In the genomic region with DNA sequence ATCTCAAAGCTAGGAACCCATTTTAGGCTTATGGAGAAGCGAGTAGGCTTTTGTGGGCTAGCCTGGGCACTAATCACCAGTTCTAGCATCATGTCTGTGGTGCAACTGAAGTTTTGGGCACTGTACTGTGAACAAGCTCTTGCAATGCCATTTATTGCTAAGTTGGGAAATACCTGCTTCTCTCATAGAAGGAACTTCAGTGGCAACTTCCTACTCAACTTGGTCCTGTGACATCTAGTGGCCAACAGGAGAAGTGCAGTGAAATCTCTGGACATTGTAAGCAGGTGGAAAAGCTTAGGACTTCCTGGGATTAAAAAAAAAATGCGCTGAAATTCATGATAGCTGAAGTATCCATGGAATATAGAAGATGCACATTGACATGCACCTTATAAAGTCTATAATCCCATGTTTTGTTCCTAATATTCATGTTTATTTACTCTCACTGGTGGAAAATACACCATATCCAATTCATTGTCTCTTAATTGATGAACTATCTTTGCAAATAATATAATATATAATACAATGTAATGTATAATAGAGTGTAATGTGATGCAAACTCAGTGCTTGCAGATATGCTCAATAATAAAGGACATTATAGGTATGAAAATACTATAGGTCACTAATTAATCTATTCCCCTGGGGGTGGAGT, we compare ENCODE assay signal across 8 cellular contexts. TPM values are rescaled to one million over a fixed set of nuclear protein-coding genes. Genes with fewer than 3 reads are reported as not detected.
DNase-seq lines count a peak whose midpoint lies in the region; ATAC-seq and TF ChIP-seq lines count a peak whose summit lies in the region.

No MANE protein-coding gene starts in this region.

- H3K27ac Mint-ChIP-seq in activated CD4-positive, alpha-beta memory T cell treated with anti-CD3 and anti-CD28 coated beads, Interleukin-2, amount 10 ng/mL, durations not matched to agents 7 days and 5 days: no peak overlapping the region
- H3K27ac Mint-ChIP-seq in nephron progenitor cell: no peak overlapping the region

- peaks cover 4% of the 10 kb centered on the region for H3K9me3 Mint-ChIP-seq in activated CD4-positive, alpha-beta memory T cell treated with anti-CD3 and anti-CD28 coated beads, Interleukin-2, amount 10 ng/mL, durations not matched to agents 7 days and 5 days
- peaks cover 10% of the 10 kb centered on the region for H3K9me3 Mint-ChIP-seq in nephron progenitor cell

- no peaks in the 10 kb centered on the region for H3K4me1 Mint-ChIP-seq in activated CD4-positive, alpha-beta memory T cell treated with anti-CD3 and anti-CD28 coated beads, Interleukin-2, amount 10 ng/mL, durations not matched to agents 7 days and 5 days
- peaks cover 22% of the 10 kb centered on the region for H3K4me1 Mint-ChIP-seq in nephron progenitor cell

- ATAC-seq in HG03280 (IDR thresholded peaks at IDR 0.05; ENCODE audit: unreplicated experiment) (peak; percentile 77), GM19395 (IDR thresholded peaks at IDR 0.05; ENCODE audit: unreplicated experiment) (no peak)

- POLR2A ChIA-PET in activated CD4-positive, alpha-beta memory T cell treated with anti-CD3 and anti-CD28 coated beads, Interleukin-2, amount 10 ng/mL, durations not matched to agents 7 days and 5 days (lab: Charles Lee): no interaction called here

- in situ Hi-C loops in ACHN (cut with HindIII; ENCODE audit: low pct_ligation_motif_present, low pct_unique_long_range_greater_than_20kb, low sequenced_read_pairs): no loop called here

- CTCF ChIA-PET in activated CD4-positive, alpha-beta memory T cell treated with anti-CD3 and anti-CD28 coated beads, Interleukin-2, amount 10 ng/mL, durations not matched to agents 7 days and 5 days (lab: Charles Lee): interaction anchor here (0.5 to 2.4 kb wide), 16 partner anchors 9 to 1850 kb away, joined by 3 to 14 read pairs (median 4); a partner anchor contains a TSS

- peak; percentile 94 for TF ChIP-seq CTCF in GM12872 (IDR thresholded peaks at IDR 0.05; ENCODE audit: insufficient read depth, low read depth, low read length)
- peak; percentile 89 for TF ChIP-seq CTCF in nephron progenitor cell (IDR thresholded peaks at IDR 0.05)

- no peaks in the 10 kb centered on the region for H3K36me3 Mint-ChIP-seq in activated CD4-positive, alpha-beta memory T cell treated with anti-CD3 and anti-CD28 coated beads, Interleukin-2, amount 10 ng/mL, durations not matched to agents 7 days and 5 days (ENCODE audit: low read depth)
- H3K36me3 Mint-ChIP-seq in nephron progenitor cell (ENCODE audit: low read depth): no peaks in the 10 kb centered on the region

- peaks cover 32% of the 10 kb centered on the region for H3K27me3 Mint-ChIP-seq in activated CD4-positive, alpha-beta memory T cell treated with anti-CD3 and anti-CD28 coated beads, Interleukin-2, amount 10 ng/mL, durations not matched to agents 7 days and 5 days
- peaks cover 58% of the 10 kb centered on the region for H3K27me3 Mint-ChIP-seq in nephron progenitor cell (ENCODE audit: low read depth, poor library complexity)

- DNase-seq in ACHN (peak; percentile 77), NCI-H748 (lab: John Stamatoyannopoulos, UW; ENCODE audit: unreplicated experiment) (peak; percentile 42), fibroblast of gingiva (ENCODE audit: low read depth) (peak; percentile 93), nephron progenitor cell (peak; percentile 64)
- DNase-seq in activated CD4-positive, alpha-beta memory T cell treated with anti-CD3 and anti-CD28 coated beads, Interleukin-2, amount 10 ng/mL, durations not matched to agents 7 days and 5 days: peak; percentile 46

- no peak overlapping the region for H3K4me3 Mint-ChIP-seq in activated CD4-positive, alpha-beta memory T cell treated with anti-CD3 and anti-CD28 coated beads, Interleukin-2, amount 10 ng/mL, durations not matched to agents 7 days and 5 days
- no peak overlapping the region for H3K4me3 Mint-ChIP-seq in nephron progenitor cell

RNA-seq across cellular contexts. Expression of a gene that starts 6.5 kb away (rescaled TPM):
- not detected for total RNA-seq in activated CD4-positive, alpha-beta memory T cell treated with anti-CD3 and anti-CD28 coated beads, Interleukin-2, amount 10 ng/mL, durations not matched to agents 7 days and 5 days

RNA-seq across cellular contexts. Expression of a gene that starts 46.0 kb away (rescaled TPM):
- 1 to 10 TPM; 1.0 to 1.1 TPM for total RNA-seq in activated CD4-positive, alpha-beta memory T cell treated with anti-CD3 and anti-CD28 coated beads, Interleukin-2, amount 10 ng/mL, durations not matched to agents 7 days and 5 days

Comparison
In these comparisons a context has a peak if more than half of its experiments do, and no peak if none do; other contexts are left out.
1. DNase-seq: peak in every context shown above with its lines; median percentile 93 in fibroblast of gingiva; 77 in ACHN; 64 in nephron progenitor cell; 46 in activated CD4-positive, alpha-beta memory T cell treated with anti-CD3 and anti-CD28 coated beads, Interleukin-2, amount 10 ng/mL, durations not matched to agents 7 days and 5 days; 42 in NCI-H748.